Comparison of ENCODE assay signal across 1 cellular context in genomic region chr17:9513266-9513665, GRCh38.
TF ChIP-seq lines count a peak whose summit lies in the region.

No MANE protein-coding gene starts in this region.

TF ChIP-seq in IMR-90, 13 proteins besides CTCF, POLR2A, EP300 and RAD21 (continued from another document):
- TF ChIP-seq RCOR1 (IDR thresholded peaks at IDR 0.05; ENCODE audit: insufficient replicate concordance, low read length): no peak
- no peak for TF ChIP-seq RFX5 (IDR thresholded peaks at IDR 0.05; ENCODE audit: low read depth, low read length)
- TF ChIP-seq MAZ (IDR thresholded peaks at IDR 0.05; ENCODE audit: borderline replicate concordance, low read depth, low read length): no peak
- no peak for TF ChIP-seq MAFK (IDR thresholded peaks at IDR 0.05; ENCODE audit: low read depth, low read length)
